ENCODE assay signal across 23 cellular contexts in the genomic region with DNA sequence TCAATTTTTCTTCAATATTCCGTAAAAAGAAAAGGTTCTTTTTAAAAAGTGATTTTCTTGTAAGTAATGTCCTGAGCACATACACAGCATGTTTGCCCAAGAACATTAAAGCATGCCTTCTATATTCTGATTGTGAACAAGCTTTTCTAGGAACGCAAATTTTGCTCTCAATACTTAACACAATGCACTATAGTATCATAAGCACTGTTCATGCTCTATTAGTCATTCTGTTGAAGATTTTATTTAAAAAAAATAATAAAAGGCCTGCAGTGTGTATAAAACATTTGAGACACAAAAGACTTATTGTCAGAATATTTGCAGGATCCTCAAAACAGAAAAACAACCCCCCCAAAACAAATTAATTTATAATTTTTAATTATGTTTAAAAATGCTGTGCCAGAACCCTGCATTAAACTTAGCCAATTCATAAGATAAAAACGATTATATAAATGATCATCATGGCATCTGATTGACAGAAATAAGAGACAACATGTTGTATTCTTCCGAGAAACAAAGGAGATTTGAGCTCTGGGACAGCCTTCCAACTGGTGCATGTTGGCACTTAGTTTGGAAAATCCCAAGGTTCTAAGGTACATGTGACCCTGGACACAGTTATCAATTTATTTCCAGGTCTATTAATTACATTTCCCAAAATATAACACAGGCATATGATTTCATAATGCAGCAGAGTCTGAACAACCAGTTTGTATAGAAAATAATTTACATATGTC.
"Had no signal": no experiment of that assay in that cellular context is flagged by ENCODE, and none has a peak within 500 bp of the region (broad histone marks: within the 10 kb centered on the region; RNA-seq: fewer than 3 reads in every experiment).

No MANE protein-coding gene starts in this region.

- ATAC-seq: activated CD4-positive, CD25-positive, alpha-beta regulatory T cell treated with anti-CD3 and anti-CD28 coated beads, Interleukin-2, amount 50 U/mL, for 24 hours; body of pancreas; effector memory CD8-positive, alpha-beta T cell; left lung; naive thymus-derived CD8-positive, alpha-beta T cell; pancreas; psoas muscle; right cardiac atrium; stimulated activated naive CD8-positive, alpha-beta T cell treated with anti-CD3 and anti-CD28 coated beads, Interleukin-15, Interleukin-2, amounts not matched to agents 100 U/mL and 50 U/mL, for 24 hours had no signal

- DNase-seq: activated CD4-positive, alpha-beta T cell treated with anti-CD3 and anti-CD28 coated beads for 48 hours; activated CD4-positive, alpha-beta T cell treated with anti-CD3 and anti-CD28 coated beads, Interleukin-2, amount 50 U/mL, for 48 hours; activated CD8-positive, alpha-beta memory T cell treated with anti-CD3 and anti-CD28 coated beads for 24 hours; activated effector memory CD4-positive, alpha-beta T cell treated with Interleukin-2 at 50 U/mL for 16 hours; activated naive CD4-positive, alpha-beta T cell treated with Interleukin-2 at 50 U/mL for 16 hours; aorta; body of pancreas; cerebellar nuclear complex; effector memory CD8-positive, alpha-beta T cell; heart right ventricle; kidney glomerular epithelial cell; left lung; naive thymus-derived CD8-positive, alpha-beta T cell; pancreas; psoas muscle; right cardiac atrium; spleen; stimulated activated naive CD8-positive, alpha-beta T cell treated with anti-CD3 and anti-CD28 coated beads, Interleukin-15, Interleukin-2, amounts not matched to agents 100 U/mL and 50 U/mL, for 24 hours; T-helper 9 cell; thyroid gland; upper lobe of left lung; WERI-Rb-1 had no signal
